Comparison of ENCODE assay signal across 1 cellular context in genomic region chr6:166168616-166169548, GRCh38.
TF ChIP-seq lines count a peak whose summit lies in the region.

No MANE protein-coding gene starts in this region.

TF ChIP-seq in SK-N-SH, 30 proteins besides CTCF, POLR2A, EP300 and RAD21 (continued from another document):
- TF ChIP-seq, protein P1, sequence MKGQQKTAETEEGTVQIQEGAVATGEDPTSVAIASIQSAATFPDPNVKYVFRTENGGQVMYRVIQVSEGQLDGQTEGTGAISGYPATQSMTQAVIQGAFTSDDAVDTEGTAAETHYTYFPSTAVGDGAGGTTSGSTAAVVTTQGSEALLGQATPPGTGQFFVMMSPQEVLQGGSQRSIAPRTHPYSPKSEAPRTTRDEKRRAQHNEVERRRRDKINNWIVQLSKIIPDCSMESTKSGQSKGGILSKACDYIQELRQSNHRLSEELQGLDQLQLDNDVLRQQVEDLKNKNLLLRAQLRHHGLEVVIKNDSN (IDR thresholded peaks at IDR 0.05; ENCODE audit: borderline replicate concordance, low read depth): no peak
- no peak for TF ChIP-seq MAX (IDR thresholded peaks at IDR 0.05; ENCODE audit: low read depth)
- no peak for TF ChIP-seq TCF12 (IDR thresholded peaks at IDR 0.05)
- no peak for TF ChIP-seq REST (IDR thresholded peaks at IDR 0.05; ENCODE audit: low read depth, low read length)
- TF ChIP-seq GABPA (IDR thresholded peaks at IDR 0.05; ENCODE audit: low read depth): no peak
- no peak for TF ChIP-seq PBX3 (IDR thresholded peaks at IDR 0.05)
- no peak for TF ChIP-seq ZBTB33 (IDR thresholded peaks at IDR 0.05; ENCODE audit: borderline replicate concordance, low read depth)
- TF ChIP-seq SMC3 (IDR thresholded peaks at IDR 0.05; ENCODE audit: low read depth, low read length): no peak
- TF ChIP-seq RXRA (IDR thresholded peaks at IDR 0.05; ENCODE audit: borderline replicate concordance, low read depth): no peak
- TF ChIP-seq CHD2 (IDR thresholded peaks at IDR 0.05; ENCODE audit: low read length, partially characterized antibody): no peak
- TF ChIP-seq SIN3A (IDR thresholded peaks at IDR 0.05; ENCODE audit: borderline replicate concordance, low read depth, low read length): no peak
- no peak for TF ChIP-seq TEAD4 (IDR thresholded peaks at IDR 0.05; ENCODE audit: borderline replicate concordance, insufficient read depth)
